Comparison of ENCODE assay signal across 1 cellular context in genomic region chr4:69994782-69995181, GRCh38.
TF ChIP-seq lines count a peak whose summit lies in the region.

No MANE protein-coding gene starts in this region.

TF ChIP-seq in HepG2, 621 proteins besides CTCF, POLR2A, EP300 and RAD21:
- TF ChIP-seq EEA1 (CRISPR knock-in tag; IDR thresholded peaks at IDR 0.05; ENCODE audit: borderline replicate concordance), result no peak
- 0 out of 2 replicates have a peak, but pooled peaks have one; percentile 11 for TF ChIP-seq MAFF (IDR thresholded peaks at IDR 0.05; ENCODE audit: low read depth, low read length)
- TF ChIP-seq MAFK (conservative IDR thresholded peaks at IDR 0.05 in 1 of 2, IDR thresholded peaks at IDR 0.05 in 1 of 2; ENCODE audit: low read length in 2 of 2), result peak in 1 of 2 experiments; percentile 69; a peak in 2 of 4 replicates
